22 cellular contexts compared by ENCODE assay signal in the genomic region with DNA sequence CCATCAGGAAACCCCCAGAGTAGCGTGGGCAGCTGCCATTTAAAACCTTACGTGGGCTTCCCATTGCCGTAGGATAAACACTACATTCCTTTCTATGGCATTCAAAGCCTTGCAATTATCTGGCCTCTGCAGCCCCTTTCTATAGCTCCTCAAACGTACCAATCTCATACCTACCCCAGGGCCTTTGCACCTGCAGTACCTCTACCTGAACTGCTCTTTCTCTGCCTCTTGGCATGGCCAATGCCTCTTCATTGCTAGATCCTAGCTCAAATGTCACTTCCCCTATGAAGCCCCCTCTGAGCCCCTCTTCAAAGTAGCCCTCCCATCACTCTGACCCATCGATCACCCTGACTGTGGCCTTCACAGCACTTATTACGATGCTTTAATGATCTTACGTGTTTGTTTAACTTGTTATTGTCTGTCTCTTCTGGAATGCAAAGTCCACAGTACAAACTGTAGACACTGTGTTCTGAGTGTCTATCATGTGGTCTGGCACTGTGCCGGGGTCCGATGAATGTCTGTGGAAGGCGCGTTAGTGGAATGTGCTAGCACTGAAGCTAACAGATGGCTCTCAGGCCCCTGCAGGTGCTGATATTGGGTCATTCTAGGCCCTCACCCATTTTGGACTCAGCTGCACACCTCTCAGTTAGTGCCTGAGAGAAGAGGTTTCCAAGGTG.
DNase-seq lines count a peak whose midpoint lies in the region; ATAC-seq, FAIRE-seq and TF ChIP-seq lines count a peak whose summit lies in the region.
"Had no signal": no experiment of that assay in that cellular context is flagged by ENCODE, and none has a peak within 500 bp of the region (broad histone marks: within the 10 kb centered on the region; RNA-seq: fewer than 3 reads in every experiment).

No MANE protein-coding gene starts in this region.

- no peak for FAIRE-seq in D721Med (lab: Jason Lieb, UNC)

- H3K4me3 ChIP-seq in LNCaP clone FGC (ENCODE audit: low read depth, low read length) (no peak overlapping the region), astrocyte of the spinal cord (ENCODE audit: low read depth, low read length) (no peak overlapping the region), testis (no peak overlapping the region), aorta (ENCODE audit: low read length in 2 of 2) (no peak overlapping the region)
- H3K4me3 ChIP-seq: BLaER1, PC-9, suprapubic skin had no signal

- intact Hi-C loops in left colon (cut with DNase I, micrococcal nuclease): no loop called here
- intact Hi-C loops in testis (cut with DNase I; ENCODE audit: low total_unique reads): no loop called here
- intact Hi-C loops in aorta (cut with DNase I): no loop called here

- H3K4me1 ChIP-seq in testis (no peaks in the 10 kb centered on the region), aorta (ENCODE audit: control insufficient read depth in 1 of 2, insufficient read depth in 2 of 2, low read length in 2 of 2) (peaks cover 0 to 3% of the 10 kb centered on the region in 2 donors)
- H3K4me1 ChIP-seq: BLaER1 had no signal

- H3K9me3 ChIP-seq in testis (no peaks in the 10 kb centered on the region), aorta (ENCODE audit: control insufficient read depth, low read length) (no peaks in the 10 kb centered on the region)
- H3K9me3 ChIP-seq: BLaER1, suprapubic skin had no signal

- in situ Hi-C loops in astrocyte of the spinal cord (cut with HindIII; ENCODE audit: low sequenced_read_pairs): no loop called here

- no peak for TF ChIP-seq CTCF in LNCaP clone FGC (IDR thresholded peaks at IDR 0.05; ENCODE audit: control insufficient read depth, extremely low read depth, insufficient read depth)
- no peak for TF ChIP-seq CTCF in astrocyte of the spinal cord (IDR thresholded peaks at IDR 0.05; ENCODE audit: low read depth, low read length)
- no peak for TF ChIP-seq CTCF in testis (IDR thresholded peaks at IDR 0.05)
- TF ChIP-seq CTCF in D721Med (IDR thresholded peaks at IDR 0.05; ENCODE audit: insufficient read depth, missing control alignments): no peak

- WGBS in testis, 2 donors: 59 to 64% methylated on average over 9 to 11 of the region's 11 CpGs
- 61 to 70% methylated on average over 11 of the region's 11 CpGs for WGBS in aorta, 2 donors

- TF ChIP-seq POLR2A in testis (IDR thresholded peaks at IDR 0.05): no peak

- no peaks in the 10 kb centered on the region for H3K36me3 ChIP-seq in testis (ENCODE audit: low read depth, missing control alignments)
- H3K36me3 ChIP-seq in aorta (ENCODE audit: control insufficient read depth in 1 of 2, insufficient read depth in 2 of 2, low read length in 1 of 2): no peaks in the 10 kb centered on the region
- H3K36me3 ChIP-seq: BLaER1, suprapubic skin had no signal

- H3K27me3 ChIP-seq in testis: no peaks in the 10 kb centered on the region
- H3K27me3 ChIP-seq in aorta (ENCODE audit: control insufficient read depth in 1 of 2, insufficient read depth in 2 of 2, low read length in 1 of 2): no peaks in the 10 kb centered on the region
- H3K27me3 ChIP-seq: BLaER1, suprapubic skin had no signal

- peak; percentile 62 for DNase-seq in LNCaP clone FGC (ENCODE audit: low read depth)
- DNase-seq in astrocyte of the spinal cord (ENCODE audit: low read depth, low spot score): peak; percentile 7
- DNase-seq in left colon: peak; percentile 78 to 82
- peak; percentile 21 for DNase-seq in testis
- DNase-seq in D721Med (ENCODE audit: insufficient read length, low spot score): no peak
- no peak for DNase-seq in aorta
- no peak for DNase-seq in NCI-H524 treated with DMSO at 0.1 percent for 48 hours (lab: John Stamatoyannopoulos, UW)
- no peak for DNase-seq in activated gamma-delta T cell (lab: John Stamatoyannopoulos, UW)
- DNase-seq: activated CD4-positive, CD25-positive, alpha-beta regulatory T cell; activated CD8-positive, alpha-beta memory T cell treated with anti-CD3 and anti-CD28 coated beads, Interleukin-2, amount 10 ng/mL, durations not matched to agents 7 days and 5 days; activated gamma-delta T cell treated with Interleukin-2 at 50 U/mL for 16 hours; DMS79; effector memory CD4-positive, alpha-beta T cell; hippocampal formation; MM.1S; natural killer cell; NCI-H187 treated with DMSO at 0.1 percent for 48 hours; NCI-H526; PC-9; T-cell had no signal

- ATAC-seq in left colon (peak; percentile 94), aorta (ENCODE audit: low FRiP score) (no peak)
- ATAC-seq: activated CD8-positive, alpha-beta memory T cell treated with anti-CD3 and anti-CD28 coated beads, Interleukin-2, amount 10 ng/mL, durations not matched to agents 7 days and 5 days; natural killer cell; T-cell had no signal

- H3K27ac ChIP-seq in testis (no peak overlapping the region), aorta (ENCODE audit: low read depth in 1 of 2, low read length in 2 of 2) (no peak overlapping the region)
- H3K27ac ChIP-seq: BLaER1, PC-9, suprapubic skin had no signal

Comparison
In these comparisons a context has a peak if more than half of its experiments do, and no peak if none do; other contexts are left out.
1. DNase-seq: peak in LNCaP clone FGC (single experiment), astrocyte of the spinal cord (single experiment), left colon (2 of 2) and testis (single experiment); none in D721Med (single experiment), aorta (0 of 2), NCI-H524 treated with DMSO at 0.1 percent for 48 hours (single experiment) and activated gamma-delta T cell (single experiment).